In the genomic region with DNA sequence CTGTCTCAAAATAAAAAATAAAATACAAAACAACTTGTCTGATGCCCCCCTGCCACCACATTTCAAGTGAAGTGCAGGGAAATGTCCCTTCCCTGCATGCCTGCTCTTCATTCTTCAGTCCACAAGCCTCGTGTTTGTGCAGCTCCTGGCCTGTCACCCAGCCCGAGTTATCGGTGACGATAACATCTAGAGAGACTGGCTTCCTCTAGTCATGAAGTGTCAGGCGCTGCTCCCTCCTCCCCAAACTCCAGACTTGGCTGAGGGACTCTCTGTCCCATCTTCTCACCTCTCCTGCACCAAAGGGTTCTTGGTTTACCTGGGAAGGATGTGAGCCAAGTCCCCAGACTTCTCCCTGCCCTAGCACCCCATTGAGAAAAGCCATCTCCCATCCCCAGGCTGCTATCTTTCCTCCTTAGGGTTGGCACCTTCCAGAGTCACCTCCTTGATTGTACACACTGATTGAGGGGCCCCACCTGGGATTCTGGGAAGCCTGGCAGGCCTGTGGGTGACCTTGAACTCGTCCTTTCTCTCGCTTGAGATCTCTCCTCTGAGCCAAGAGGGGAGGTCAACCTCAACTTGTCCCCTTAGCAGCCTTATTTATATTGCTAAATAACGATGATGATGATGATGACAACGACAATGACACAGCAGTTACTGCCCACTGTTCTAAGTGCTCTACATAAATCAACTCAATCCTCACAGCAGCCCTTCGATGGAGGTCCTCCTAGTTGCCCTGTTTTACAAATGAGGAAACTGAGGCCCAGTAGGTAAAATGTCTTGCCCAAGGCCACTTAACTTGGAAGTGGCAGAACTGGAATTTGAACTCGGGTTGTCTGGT, we compare ENCODE assay signal across 1 cellular context.
TF ChIP-seq lines count a peak whose summit lies in the region.

No MANE protein-coding gene starts in this region.

TF ChIP-seq in GM23338, 12 proteins besides CTCF, POLR2A, EP300 and RAD21 (continued from another document):
- TF ChIP-seq, protein P1, sequence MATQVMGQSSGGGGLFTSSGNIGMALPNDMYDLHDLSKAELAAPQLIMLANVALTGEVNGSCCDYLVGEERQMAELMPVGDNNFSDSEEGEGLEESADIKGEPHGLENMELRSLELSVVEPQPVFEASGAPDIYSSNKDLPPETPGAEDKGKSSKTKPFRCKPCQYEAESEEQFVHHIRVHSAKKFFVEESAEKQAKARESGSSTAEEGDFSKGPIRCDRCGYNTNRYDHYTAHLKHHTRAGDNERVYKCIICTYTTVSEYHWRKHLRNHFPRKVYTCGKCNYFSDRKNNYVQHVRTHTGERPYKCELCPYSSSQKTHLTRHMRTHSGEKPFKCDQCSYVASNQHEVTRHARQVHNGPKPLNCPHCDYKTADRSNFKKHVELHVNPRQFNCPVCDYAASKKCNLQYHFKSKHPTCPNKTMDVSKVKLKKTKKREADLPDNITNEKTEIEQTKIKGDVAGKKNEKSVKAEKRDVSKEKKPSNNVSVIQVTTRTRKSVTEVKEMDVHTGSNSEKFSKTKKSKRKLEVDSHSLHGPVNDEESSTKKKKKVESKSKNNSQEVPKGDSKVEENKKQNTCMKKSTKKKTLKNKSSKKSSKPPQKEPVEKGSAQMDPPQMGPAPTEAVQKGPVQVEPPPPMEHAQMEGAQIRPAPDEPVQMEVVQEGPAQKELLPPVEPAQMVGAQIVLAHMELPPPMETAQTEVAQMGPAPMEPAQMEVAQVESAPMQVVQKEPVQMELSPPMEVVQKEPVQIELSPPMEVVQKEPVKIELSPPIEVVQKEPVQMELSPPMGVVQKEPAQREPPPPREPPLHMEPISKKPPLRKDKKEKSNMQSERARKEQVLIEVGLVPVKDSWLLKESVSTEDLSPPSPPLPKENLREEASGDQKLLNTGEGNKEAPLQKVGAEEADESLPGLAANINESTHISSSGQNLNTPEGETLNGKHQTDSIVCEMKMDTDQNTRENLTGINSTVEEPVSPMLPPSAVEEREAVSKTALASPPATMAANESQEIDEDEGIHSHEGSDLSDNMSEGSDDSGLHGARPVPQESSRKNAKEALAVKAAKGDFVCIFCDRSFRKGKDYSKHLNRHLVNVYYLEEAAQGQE (IDR thresholded peaks at IDR 0.05; ENCODE audit: unreplicated experiment) = no peak
- TF ChIP-seq JUNB (IDR thresholded peaks at IDR 0.05; ENCODE audit: unreplicated experiment) = no peak
- TF ChIP-seq, protein P2, sequence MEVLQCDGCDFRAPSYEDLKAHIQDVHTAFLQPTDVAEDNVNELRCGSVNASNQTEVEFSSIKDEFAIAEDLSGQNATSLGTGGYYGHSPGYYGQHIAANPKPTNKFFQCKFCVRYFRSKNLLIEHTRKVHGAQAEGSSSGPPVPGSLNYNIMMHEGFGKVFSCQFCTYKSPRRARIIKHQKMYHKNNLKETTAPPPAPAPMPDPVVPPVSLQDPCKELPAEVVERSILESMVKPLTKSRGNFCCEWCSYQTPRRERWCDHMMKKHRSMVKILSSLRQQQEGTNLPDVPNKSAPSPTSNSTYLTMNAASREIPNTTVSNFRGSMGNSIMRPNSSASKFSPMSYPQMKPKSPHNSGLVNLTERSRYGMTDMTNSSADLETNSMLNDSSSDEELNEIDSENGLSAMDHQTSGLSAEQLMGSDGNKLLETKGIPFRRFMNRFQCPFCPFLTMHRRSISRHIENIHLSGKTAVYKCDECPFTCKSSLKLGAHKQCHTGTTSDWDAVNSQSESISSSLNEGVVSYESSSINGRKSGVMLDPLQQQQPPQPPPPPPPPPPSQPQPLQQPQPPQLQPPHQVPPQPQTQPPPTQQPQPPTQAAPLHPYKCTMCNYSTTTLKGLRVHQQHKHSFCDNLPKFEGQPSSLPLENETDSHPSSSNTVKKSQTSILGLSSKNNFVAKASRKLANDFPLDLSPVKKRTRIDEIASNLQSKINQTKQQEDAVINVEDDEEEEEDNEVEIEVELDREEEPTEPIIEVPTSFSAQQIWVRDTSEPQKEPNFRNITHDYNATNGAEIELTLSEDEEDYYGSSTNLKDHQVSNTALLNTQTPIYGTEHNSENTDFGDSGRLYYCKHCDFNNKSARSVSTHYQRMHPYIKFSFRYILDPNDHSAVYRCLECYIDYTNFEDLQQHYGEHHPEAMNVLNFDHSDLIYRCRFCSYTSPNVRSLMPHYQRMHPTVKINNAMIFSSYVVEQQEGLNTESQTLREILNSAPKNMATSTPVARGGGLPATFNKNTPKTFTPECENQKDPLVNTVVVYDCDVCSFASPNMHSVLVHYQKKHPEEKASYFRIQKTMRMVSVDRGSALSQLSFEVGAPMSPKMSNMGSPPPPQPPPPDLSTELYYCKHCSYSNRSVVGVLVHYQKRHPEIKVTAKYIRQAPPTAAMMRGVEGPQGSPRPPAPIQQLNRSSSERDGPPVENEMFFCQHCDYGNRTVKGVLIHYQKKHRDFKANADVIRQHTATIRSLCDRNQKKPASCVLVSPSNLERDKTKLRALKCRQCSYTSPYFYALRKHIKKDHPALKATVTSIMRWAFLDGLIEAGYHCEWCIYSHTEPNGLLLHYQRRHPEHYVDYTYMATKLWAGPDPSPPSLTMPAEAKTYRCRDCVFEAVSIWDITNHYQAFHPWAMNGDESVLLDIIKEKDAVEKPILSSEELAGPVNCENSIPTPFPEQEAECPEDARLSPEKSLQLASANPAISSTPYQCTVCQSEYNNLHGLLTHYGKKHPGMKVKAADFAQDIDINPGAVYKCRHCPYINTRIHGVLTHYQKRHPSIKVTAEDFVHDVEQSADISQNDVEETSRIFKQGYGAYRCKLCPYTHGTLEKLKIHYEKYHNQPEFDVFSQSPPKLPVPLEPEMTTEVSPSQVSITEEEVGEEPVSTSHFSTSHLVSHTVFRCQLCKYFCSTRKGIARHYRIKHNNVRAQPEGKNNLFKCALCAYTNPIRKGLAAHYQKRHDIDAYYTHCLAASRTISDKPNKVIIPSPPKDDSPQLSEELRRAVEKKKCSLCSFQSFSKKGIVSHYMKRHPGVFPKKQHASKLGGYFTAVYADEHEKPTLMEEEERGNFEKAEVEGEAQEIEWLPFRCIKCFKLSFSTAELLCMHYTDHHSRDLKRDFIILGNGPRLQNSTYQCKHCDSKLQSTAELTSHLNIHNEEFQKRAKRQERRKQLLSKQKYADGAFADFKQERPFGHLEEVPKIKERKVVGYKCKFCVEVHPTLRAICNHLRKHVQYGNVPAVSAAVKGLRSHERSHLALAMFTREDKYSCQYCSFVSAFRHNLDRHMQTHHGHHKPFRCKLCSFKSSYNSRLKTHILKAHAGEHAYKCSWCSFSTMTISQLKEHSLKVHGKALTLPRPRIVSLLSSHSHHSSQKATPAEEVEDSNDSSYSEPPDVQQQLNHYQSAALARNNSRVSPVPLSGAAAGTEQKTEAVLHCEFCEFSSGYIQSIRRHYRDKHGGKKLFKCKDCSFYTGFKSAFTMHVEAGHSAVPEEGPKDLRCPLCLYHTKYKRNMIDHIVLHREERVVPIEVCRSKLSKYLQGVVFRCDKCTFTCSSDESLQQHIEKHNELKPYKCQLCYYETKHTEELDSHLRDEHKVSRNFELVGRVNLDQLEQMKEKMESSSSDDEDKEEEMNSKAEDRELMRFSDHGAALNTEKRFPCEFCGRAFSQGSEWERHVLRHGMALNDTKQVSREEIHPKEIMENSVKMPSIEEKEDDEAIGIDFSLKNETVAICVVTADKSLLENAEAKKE (CRISPR knock-in tag; IDR thresholded peaks at IDR 0.05) = no peak
- no peak for TF ChIP-seq EZH2phosphoT487 (IDR thresholded peaks at IDR 0.05; ENCODE audit: unreplicated experiment)
- TF ChIP-seq NANOG (IDR thresholded peaks at IDR 0.05; ENCODE audit: borderline replicate concordance) = no peak
- TF ChIP-seq ETS1 (IDR thresholded peaks at IDR 0.05) = no peak
- TF ChIP-seq EZH2 (IDR thresholded peaks at IDR 0.05; ENCODE audit: low read depth, unreplicated experiment) = no peak
- TF ChIP-seq ZNF114 (CRISPR knock-in tag; IDR thresholded peaks at IDR 0.05) = no peak
- TF ChIP-seq STAT1 (IDR thresholded peaks at IDR 0.05; ENCODE audit: unreplicated experiment) = no peak
- no peak for TF ChIP-seq POLR2AphosphoS5 (IDR thresholded peaks at IDR 0.05; ENCODE audit: low read depth)
- TF ChIP-seq ZNF331 (CRISPR knock-in tag; IDR thresholded peaks at IDR 0.05; ENCODE audit: low read depth) = no peak
